9 cellular contexts compared by ENCODE assay signal in genomic region chr21:39175154-39175553, GRCh38. TPM values are rescaled to one million over a fixed set of nuclear protein-coding genes. Genes with fewer than 3 reads are reported as not detected.
A peak's percentile ranks its signal among the peaks of the same experiment; 100 is the strongest.
DNase-seq lines count a peak whose midpoint lies in the region; ATAC-seq and TF ChIP-seq lines count a peak whose summit lies in the region.
"Had no signal": no experiment of that assay in that cellular context is flagged by ENCODE, and none has a peak within 500 bp of the region (broad histone marks: within the 10 kb centered on the region; RNA-seq: fewer than 3 reads in every experiment).

No MANE protein-coding gene starts in this region.

- H3K27me3 ChIP-seq in heart right ventricle = no peaks in the 10 kb centered on the region
- no peaks in the 10 kb centered on the region for H3K27me3 ChIP-seq in uterus

- no peak overlapping the region for H3K4me3 ChIP-seq in heart right ventricle
- H3K4me3 ChIP-seq in foreskin fibroblast (ENCODE audit: low read depth in 1 of 2, low read length in 2 of 2) = no peak overlapping the region
- no peak overlapping the region for H3K4me3 ChIP-seq in uterus

- no peaks in the 10 kb centered on the region for H3K9me3 ChIP-seq in heart right ventricle
- H3K9me3 ChIP-seq in uterus = no peaks in the 10 kb centered on the region

- WGBS in heart right ventricle, 2 donors = 91 to 92% methylated on average over 4 of the region's 4 CpGs

- H3K27ac ChIP-seq in heart right ventricle (no peak overlapping the region), uterus (no peak overlapping the region)

- peaks cover 0 to 7% (median 0%) of the 10 kb centered on the region in 9 donors for H3K4me1 ChIP-seq in heart right ventricle
- no peaks in the 10 kb centered on the region for H3K4me1 ChIP-seq in uterus

- DNase-seq in heart right ventricle (no peak), left ventricle myocardium superior (no peak), RPMI8226 (peak; percentile 25), foreskin fibroblast (peak in 1 of 2 donors; percentile 54), uterus (no peak)
- no peak for DNase-seq in activated CD4-positive, alpha-beta T cell treated with anti-CD3 and anti-CD28 coated beads, Interleukin-2, amount 50 U/mL, for 4 hours
- DNase-seq: stimulated activated CD4-positive, alpha-beta T cell treated with anti-CD3 and anti-CD28 coated beads, Interleukin-15, amount 100 ng/mL, for 24 hours had no signal

- H3K36me3 ChIP-seq in heart right ventricle (peaks cover 0 to 78% (median 0%) of the 10 kb centered on the region in 9 donors), uterus (no peaks in the 10 kb centered on the region)

- intact Hi-C loops in heart right ventricle (cut with DNase I) (no loop called here), left ventricle myocardium superior (cut with micrococcal nuclease) (no loop called here), uterus (cut with DNase I; ENCODE audit: low total_unique reads) (no loop called here)

- peak; percentile 14 to 70 (median 57) for TF ChIP-seq CTCF in heart right ventricle (IDR thresholded peaks at IDR 0.05)
- peak; percentile 5 for TF ChIP-seq CTCF in foreskin fibroblast (IDR thresholded peaks at IDR 0.05; ENCODE audit: low read depth, low read length)
- TF ChIP-seq CTCF in uterus (IDR thresholded peaks at IDR 0.05) = peak; percentile 19 to 58 (median 32)

- no peak for ATAC-seq in heart right ventricle
- no peak for ATAC-seq in left ventricle myocardium superior
- no peak for ATAC-seq in GM19395 (IDR thresholded peaks at IDR 0.05; ENCODE audit: unreplicated experiment)
- ATAC-seq in GM21381 (IDR thresholded peaks at IDR 0.05; ENCODE audit: unreplicated experiment) = no peak

- no peak for TF ChIP-seq POLR2A in uterus (IDR thresholded peaks at IDR 0.05)

RNA-seq across cellular contexts. Expression of gene PSMG1, which starts 8.1 kb away (rescaled TPM):
- total RNA-seq in heart right ventricle (10 to 100 TPM; 14.8 to 29.3 (median 23.0) TPM), left ventricle myocardium superior (19.5 TPM), uterus (10 to 100 TPM; 21.0 to 33.8 (median 23.4) TPM)
- polyA plus RNA-seq in heart right ventricle = 10 to 100 TPM; 29.0 to 29.4 TPM

Comparison
In these comparisons a context has a peak if more than half of its experiments do, and no peak if none do; other contexts are left out.
1. CTCF ChIP-seq: peak in every context shown above with its lines; median percentile 57 in heart right ventricle; 32 in uterus; 5 in foreskin fibroblast.